29 cellular contexts compared by ENCODE assay signal in the genomic region with DNA sequence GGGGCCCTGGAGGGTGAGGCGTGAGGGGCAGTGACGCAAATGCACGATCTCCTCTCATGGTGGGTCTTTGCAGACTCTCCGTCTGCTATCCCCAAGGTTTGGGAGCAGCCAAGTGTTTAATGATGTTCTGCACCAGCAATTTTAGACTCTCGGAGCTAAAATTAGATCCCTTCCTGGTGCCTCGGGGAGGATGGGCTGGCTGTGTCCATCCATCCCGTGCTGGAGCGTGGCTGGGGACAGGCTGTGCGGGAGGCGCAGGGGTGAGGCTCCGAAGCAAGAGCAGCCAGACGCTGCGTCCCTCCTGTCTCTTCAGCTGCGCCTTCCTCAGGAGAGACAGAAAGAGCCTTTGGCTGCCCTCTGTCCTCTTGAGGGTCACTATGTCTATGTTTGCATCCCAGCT.
DNase-seq lines count a peak whose midpoint lies in the region; ATAC-seq and TF ChIP-seq lines count a peak whose summit lies in the region.
"Had no signal": no experiment of that assay in that cellular context is flagged by ENCODE, and none has a peak within 500 bp of the region (broad histone marks: within the 10 kb centered on the region; RNA-seq: fewer than 3 reads in every experiment).

No MANE protein-coding gene starts in this region.

- intact Hi-C loops in right cardiac atrium (cut with DNase I), result no loop called here
- intact Hi-C loops in gastrocnemius medialis (cut with DNase I; ENCODE audit: low total_unique reads), result no loop called here

- H3K4me3 ChIP-seq in right cardiac atrium (ENCODE audit: low read length), result no peak overlapping the region
- peak overlapping the region in 1 of 4 donors; percentile 26 for H3K4me3 ChIP-seq in gastrocnemius medialis
- H3K4me3 ChIP-seq: smooth muscle cell, thoracic aorta had no signal

- ATAC-seq in right cardiac atrium (peak; percentile 72 to 81), gastrocnemius medialis (peak; percentile 71 to 81), GM19395 (IDR thresholded peaks at IDR 0.05; ENCODE audit: unreplicated experiment) (no peak)
- ATAC-seq: activated CD4-positive, CD25-positive, alpha-beta regulatory T cell treated with anti-CD3 and anti-CD28 coated beads, Interleukin-2, amount 50 U/mL, for 24 hours; naive thymus-derived CD8-positive, alpha-beta T cell; stimulated activated naive CD8-positive, alpha-beta T cell treated with anti-CD3 and anti-CD28 coated beads, Interleukin-15, Interleukin-2, amounts not matched to agents 100 U/mL and 50 U/mL, for 24 hours; T-helper 17 cell had no signal

- peak; percentile 20 for DNase-seq in DMS79 (lab: John Stamatoyannopoulos, UW)
- DNase-seq in cerebellum (ENCODE audit: low spot score), result peak; percentile 42
- peak; percentile 23 to 71 (median 65) for DNase-seq in right cardiac atrium
- DNase-seq in gastrocnemius medialis, result peak; percentile 56 to 87
- no peak for DNase-seq in NCI-H2081 (lab: John Stamatoyannopoulos, UW)
- no peak for DNase-seq in activated CD4-positive, alpha-beta T cell treated with anti-CD3 and anti-CD28 coated beads for 48 hours
- DNase-seq: ACHN; activated CD4-positive, alpha-beta T cell treated with anti-CD3 and anti-CD28 coated beads, Interleukin-2, amount 50 U/mL, for 48 hours; activated CD8-positive, alpha-beta memory T cell treated with anti-CD3 and anti-CD28 coated beads, Interleukin-2, amount 50 U/mL, for 4 hours; activated naive CD4-positive, alpha-beta T cell; dermis blood vessel endothelial cell; DMS53; endodermal cell; GDM1; kidney; naive thymus-derived CD8-positive, alpha-beta T cell; NCI-H1092; NCI-H187; NCI-H2171; NCI-H524; OCI-M1; SK-N-SH; stimulated activated CD4-positive, alpha-beta T cell treated with anti-CD3 and anti-CD28 coated beads, Interleukin-2, amount 100 ng/mL, for 24 hours; stimulated activated naive CD8-positive, alpha-beta T cell treated with anti-CD3 and anti-CD28 coated beads, Interleukin-15, Interleukin-2, amounts not matched to agents 100 U/mL and 50 U/mL, for 24 hours; T-helper 17 cell had no signal

- WGBS in right cardiac atrium, result 48% methylated on average over 14 of the region's 14 CpGs

- no peaks in the 10 kb centered on the region for H3K9me3 ChIP-seq in right cardiac atrium (ENCODE audit: control insufficient read depth, low read length)
- no peaks in the 10 kb centered on the region for H3K9me3 ChIP-seq in gastrocnemius medialis
- H3K9me3 ChIP-seq: SK-N-SH, thoracic aorta had no signal

- no peak for TF ChIP-seq CTCF in gastrocnemius medialis (IDR thresholded peaks at IDR 0.05 in 4 of 5, conservative IDR thresholded peaks at IDR 0.05 in 1 of 5)

- H3K27ac ChIP-seq in right cardiac atrium (ENCODE audit: low read length), result no peak overlapping the region
- H3K27ac ChIP-seq in gastrocnemius medialis, result peak overlapping the region in 2 of 4 donors; percentile 39 to 92
- H3K27ac ChIP-seq: thoracic aorta had no signal

- H3K27me3 ChIP-seq in right cardiac atrium (ENCODE audit: control insufficient read depth, insufficient read depth) (no peaks in the 10 kb centered on the region), gastrocnemius medialis (no peaks in the 10 kb centered on the region)

- no peaks in the 10 kb centered on the region for H3K4me1 ChIP-seq in right cardiac atrium (ENCODE audit: control insufficient read depth, insufficient read depth, low read length)
- H3K4me1 ChIP-seq in gastrocnemius medialis, result peaks cover 0 to 32% of the 10 kb centered on the region in 2 donors

- no peak for TF ChIP-seq POLR2A in gastrocnemius medialis (IDR thresholded peaks at IDR 0.05)

- in situ Hi-C loops in gastrocnemius medialis (cut with MboI; ENCODE audit: low sequenced_read_pairs in 4 of 4), result no loop called here

- no peaks in the 10 kb centered on the region for H3K36me3 ChIP-seq in gastrocnemius medialis
- H3K36me3 ChIP-seq: thoracic aorta had no signal

Comparison
In these comparisons a context has a peak if more than half of its experiments do, and no peak if none do; other contexts are left out.
1. DNase-seq: peak in DMS79 (single experiment), cerebellum (single experiment), right cardiac atrium (3 of 3) and gastrocnemius medialis (2 of 2); none in NCI-H2081 (0 of 2) and activated CD4-positive, alpha-beta T cell treated with anti-CD3 and anti-CD28 coated beads for 48 hours (single experiment).